ENCODE assay signal across 21 cellular contexts in the genomic region with DNA sequence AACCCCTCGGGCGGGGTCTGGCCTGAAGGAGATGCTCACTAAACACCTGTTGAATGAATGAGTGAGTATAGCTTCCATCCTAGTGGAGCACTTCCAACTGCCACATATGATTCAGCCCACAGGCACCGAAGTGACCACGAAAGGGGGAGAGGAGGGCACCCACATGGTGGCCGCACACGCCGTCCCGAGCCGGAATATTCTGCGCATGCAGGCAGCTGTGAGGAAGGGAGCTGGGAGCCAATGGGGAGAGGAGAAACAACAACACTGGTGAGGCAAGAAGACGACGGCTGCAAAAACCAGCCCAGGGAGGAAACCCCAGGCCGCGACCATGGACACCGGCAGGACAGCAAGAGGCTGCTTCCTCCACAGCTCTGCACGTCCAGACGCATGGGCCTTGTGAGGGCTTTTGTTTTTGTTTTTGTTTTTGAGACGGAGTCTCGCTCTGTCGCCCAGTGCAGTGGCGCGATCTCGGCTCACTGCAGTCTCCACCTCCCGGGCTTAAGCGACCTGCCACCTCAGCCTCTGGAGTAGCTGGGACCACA.
"Had no signal": no experiment of that assay in that cellular context is flagged by ENCODE, and none has a peak within 500 bp of the region (broad histone marks: within the 10 kb centered on the region; RNA-seq: fewer than 3 reads in every experiment).

No MANE protein-coding gene starts in this region.

- DNase-seq: colonic mucosa; dermis blood vessel endothelial cell; foreskin melanocyte; head of caudate nucleus; left colon; left ventricle myocardium superior; mesendoderm; naive thymus-derived CD8-positive, alpha-beta T cell; occipital lobe; right lobe of liver; stimulated activated CD4-positive, alpha-beta T cell treated with anti-CD3 and anti-CD28 coated beads, Interleukin-2, amount 100 ng/mL, for 24 hours; stimulated activated CD4-positive, alpha-beta T cell treated with anti-CD3 and anti-CD28 coated beads, Interleukin-4, amount 100 ng/mL, for 4 hours; stimulated activated naive B cell treated with anti-CD40 and anti-IgM and Interleukin-4, amounts not matched to agents 10 μg/mL and 1 μg/mL and 100 μg/mL, for 72 hours; stimulated activated naive CD8-positive, alpha-beta T cell treated with anti-CD3 and anti-CD28 coated beads, Interleukin-15, amount 100 ng/mL, for 72 hours; testis; transverse colon had no signal

- H3K36me3 ChIP-seq: colonic mucosa, neural progenitor cell, prostate gland, right lobe of liver, transverse colon had no signal

- ATAC-seq: left colon; left ventricle myocardium superior; naive thymus-derived CD8-positive, alpha-beta T cell; right lobe of liver; stimulated activated naive B cell treated with anti-CD40 and anti-IgM and Interleukin-4, amounts not matched to agents 10 μg/mL and 1 μg/mL and 100 μg/mL, for 72 hours; stimulated activated naive CD8-positive, alpha-beta T cell treated with anti-CD3 and anti-CD28 coated beads, Interleukin-15, amount 100 ng/mL, for 72 hours had no signal

- H3K4me1 ChIP-seq: colonic mucosa, neural progenitor cell, parathyroid adenoma, prostate gland, right lobe of liver had no signal

- H2AFZ ChIP-seq: hepatocyte, neural progenitor cell, parathyroid adenoma had no signal

- H3K36me3 Mint-ChIP-seq: neural progenitor cell had no signal

- H3K27me3 Mint-ChIP-seq: naive thymus-derived CD8-positive, alpha-beta T cell; stimulated activated naive B cell treated with anti-CD40 and anti-IgM and Interleukin-4, amounts not matched to agents 10 μg/mL and 1 μg/mL and 100 μg/mL, for 72 hours; stimulated activated naive CD8-positive, alpha-beta T cell treated with anti-CD3 and anti-CD28 coated beads, Interleukin-15, amount 100 ng/mL, for 72 hours had no signal

- H3K9ac ChIP-seq: neural progenitor cell, parathyroid adenoma had no signal

- H3K4me2 ChIP-seq: hepatocyte, neural progenitor cell had no signal

- H3K27ac ChIP-seq: colonic mucosa, hepatocyte, neural progenitor cell, parathyroid adenoma, prostate gland, right lobe of liver, skin epidermis, testis, transverse colon had no signal

- H3K4me3 ChIP-seq: colonic mucosa, hepatocyte, neural progenitor cell, prostate gland, right lobe of liver, skin epidermis, testis, transverse colon had no signal

- H3K79me2 ChIP-seq: hepatocyte had no signal

- H3K27ac Mint-ChIP-seq: neural progenitor cell; stimulated activated naive B cell treated with anti-CD40 and anti-IgM and Interleukin-4, amounts not matched to agents 10 μg/mL and 1 μg/mL and 100 μg/mL, for 72 hours; stimulated activated naive CD8-positive, alpha-beta T cell treated with anti-CD3 and anti-CD28 coated beads, Interleukin-15, amount 100 ng/mL, for 72 hours had no signal

- H3K4me1 Mint-ChIP-seq: neural progenitor cell had no signal

- H3K27me3 ChIP-seq: colonic mucosa, hepatocyte, neural progenitor cell, right lobe of liver, testis, transverse colon had no signal

- H3K9me3 ChIP-seq: colonic mucosa, prostate gland, right lobe of liver, testis, transverse colon had no signal

- H3K4me3 Mint-ChIP-seq: naive thymus-derived CD8-positive, alpha-beta T cell; neural progenitor cell; stimulated activated naive B cell treated with anti-CD40 and anti-IgM and Interleukin-4, amounts not matched to agents 10 μg/mL and 1 μg/mL and 100 μg/mL, for 72 hours; stimulated activated naive CD8-positive, alpha-beta T cell treated with anti-CD3 and anti-CD28 coated beads, Interleukin-15, amount 100 ng/mL, for 72 hours had no signal

- H3K9me3 Mint-ChIP-seq: naive thymus-derived CD8-positive, alpha-beta T cell; neural progenitor cell had no signal
